Comparison of ENCODE assay signal across 12 cellular contexts in genomic region chr15:60391722-60392340, GRCh38. TPM values are rescaled to one million over a fixed set of nuclear protein-coding genes. Genes with fewer than 3 reads are reported as not detected.
DNase-seq lines count a peak whose midpoint lies in the region; TF ChIP-seq lines count a peak whose summit lies in the region.
"Had no signal": no experiment of that assay in that cellular context is flagged by ENCODE, and none has a peak within 500 bp of the region (broad histone marks: within the 10 kb centered on the region; RNA-seq: fewer than 3 reads in every experiment).

No MANE protein-coding gene starts in this region.

- peak overlapping the region in 4 of 7 donors; percentile 3 to 13 (median 7) for H3K4me3 Mint-ChIP-seq in CD8-positive, alpha-beta memory T cell

- in situ Hi-C loops in KBM-7 (cut with MboI; ENCODE audit: low pct_unique_long_range_greater_than_20kb, low sequenced_read_pairs), result no loop called here

- peaks cover 4 to 43% (median 4%) of the 10 kb centered on the region in 3 donors for H3K36me3 Mint-ChIP-seq in CD8-positive, alpha-beta memory T cell

- no peaks in the 10 kb centered on the region for H3K9me3 Mint-ChIP-seq in CD8-positive, alpha-beta memory T cell

- 14 to 35% methylated on average over 4 of the region's 4 CpGs for WGBS in esophagus squamous epithelium, 2 donors

- no peak overlapping the region for H3K4me3 ChIP-seq in CD8-positive, alpha-beta memory T cell (ENCODE audit: low read length)
- H3K4me3 ChIP-seq in SJCRH30 (no peak overlapping the region), esophagus squamous epithelium (peak overlapping the region in 3 of 4 donors; percentile 8 to 43 (median 25)), rectal smooth muscle tissue (ENCODE audit: low read length) (peak overlapping the region; percentile 19)

- peaks cover 84 to 95% (median 92%) of the 10 kb centered on the region in 3 donors for H3K4me1 Mint-ChIP-seq in CD8-positive, alpha-beta memory T cell

- H3K9me3 ChIP-seq in CD8-positive, alpha-beta memory T cell (ENCODE audit: low read length), result no peaks in the 10 kb centered on the region
- H3K9me3 ChIP-seq in SJCRH30 (replicated peaks) (no peaks in the 10 kb centered on the region), esophagus squamous epithelium (no peaks in the 10 kb centered on the region)

- peak overlapping the region; percentile 11 for H3K9ac ChIP-seq in rectal smooth muscle tissue (ENCODE audit: low read length)

- no peak overlapping the region for H3K27ac ChIP-seq in CD8-positive, alpha-beta memory T cell (ENCODE audit: low read depth, low read length)
- H3K27ac ChIP-seq in SJCRH30, result peak overlapping the region; percentile 82
- peak overlapping the region; percentile 86 to 100 (median 98) for H3K27ac ChIP-seq in esophagus squamous epithelium
- H3K27ac ChIP-seq in rectal smooth muscle tissue (ENCODE audit: low read depth, low read length), result peak overlapping the region; percentile 69

- no peaks in the 10 kb centered on the region for H3K36me3 ChIP-seq in CD8-positive, alpha-beta memory T cell (ENCODE audit: insufficient read depth, low read length)
- H3K36me3 ChIP-seq in SJCRH30, result peaks cover 19% of the 10 kb centered on the region; the same call in 1 of the 2 replicates
- peaks cover 0 to 22% (median 8%) of the 10 kb centered on the region in 3 donors for H3K36me3 ChIP-seq in esophagus squamous epithelium
- peaks cover 2% of the 10 kb centered on the region for H3K36me3 ChIP-seq in rectal smooth muscle tissue (ENCODE audit: control insufficient read depth, insufficient read depth, low read length)

- H3K27me3 Mint-ChIP-seq in CD8-positive, alpha-beta memory T cell, result no peaks in the 10 kb centered on the region

- peak overlapping the region; percentile 4 to 88 (median 83) for H3K27ac Mint-ChIP-seq in CD8-positive, alpha-beta memory T cell

- TF ChIP-seq POLR2A in esophagus squamous epithelium (IDR thresholded peaks at IDR 0.05), result no peak

- H3K27me3 ChIP-seq in CD8-positive, alpha-beta memory T cell (ENCODE audit: insufficient read depth, low read length, poor library complexity, severe bottlenecking), result no peaks in the 10 kb centered on the region
- no peaks in the 10 kb centered on the region for H3K27me3 ChIP-seq in SJCRH30
- H3K27me3 ChIP-seq in esophagus squamous epithelium, result no peaks in the 10 kb centered on the region
- no peaks in the 10 kb centered on the region for H3K27me3 ChIP-seq in rectal smooth muscle tissue (ENCODE audit: control insufficient read depth, insufficient read depth, low read length)

- intact Hi-C loops in esophagus squamous epithelium (cut with DNase I), result no loop called here

- TF ChIP-seq CTCF in esophagus squamous epithelium (IDR thresholded peaks at IDR 0.05), result no peak

- DNase-seq in CD8-positive, alpha-beta memory T cell, result no peak
- DNase-seq in SJCRH30 (no peak), esophagus squamous epithelium (lab: John Stamatoyannopoulos, UW) (no peak), NCI-H1105 treated with DMSO at 0.1 percent for 48 hours (lab: John Stamatoyannopoulos, UW) (no peak), activated T-cell treated with anti-CD3 and anti-CD28 coated beads for 4 hours (no peak), KBM-7 (no peak), NCI-H82 (lab: John Stamatoyannopoulos, UW) (no peak)
- DNase-seq: GDM1; NCI-H2171 treated with DMSO at 0.1 percent for 48 hours; occipital lobe; stimulated activated naive CD8-positive, alpha-beta T cell treated with anti-CD3 and anti-CD28 coated beads, Interleukin-15, Interleukin-2, amounts not matched to agents 100 U/mL and 50 U/mL, for 24 hours had no signal

- H3K4me1 ChIP-seq in CD8-positive, alpha-beta memory T cell (ENCODE audit: insufficient read depth, low read length), result peaks cover 37% of the 10 kb centered on the region
- H3K4me1 ChIP-seq in SJCRH30 (peaks cover 63% of the 10 kb centered on the region), esophagus squamous epithelium (peaks cover 51 to 100% (median 87%) of the 10 kb centered on the region in 3 donors), rectal smooth muscle tissue (ENCODE audit: control insufficient read depth, insufficient read depth, low read length) (peaks cover 48% of the 10 kb centered on the region)

- CTCF ChIA-PET in CD8-positive, alpha-beta memory T cell (lab: Charles Lee), result no interaction called here

- POLR2A ChIA-PET in CD8-positive, alpha-beta memory T cell (lab: Charles Lee), result no interaction called here

RNA-seq across cellular contexts. Expression of gene ANXA2, which starts 6.0 kb away (rescaled TPM):
- total RNA-seq in CD8-positive, alpha-beta memory T cell, result 100 to 1,000 TPM; 212 to 219 TPM
- 471 TPM for polyA plus RNA-seq in CD8-positive, alpha-beta memory T cell
- total RNA-seq in SJCRH30 (2014; rRNA removed; shearing (Covaris generic)), result 236 and 243 TPM in 2 replicates
- 1,000 to 10,000 TPM; 2,116 to 2,445 (median 2,399) TPM for total RNA-seq in esophagus squamous epithelium

Comparison
In these comparisons a context has a peak if more than half of its experiments do, and no peak if none do; other contexts are left out.
1. H3K4me3 ChIP-seq: peak in esophagus squamous epithelium (3 of 4) and rectal smooth muscle tissue (single experiment); none in CD8-positive, alpha-beta memory T cell (single experiment) and SJCRH30 (single experiment).